In the genomic region with DNA sequence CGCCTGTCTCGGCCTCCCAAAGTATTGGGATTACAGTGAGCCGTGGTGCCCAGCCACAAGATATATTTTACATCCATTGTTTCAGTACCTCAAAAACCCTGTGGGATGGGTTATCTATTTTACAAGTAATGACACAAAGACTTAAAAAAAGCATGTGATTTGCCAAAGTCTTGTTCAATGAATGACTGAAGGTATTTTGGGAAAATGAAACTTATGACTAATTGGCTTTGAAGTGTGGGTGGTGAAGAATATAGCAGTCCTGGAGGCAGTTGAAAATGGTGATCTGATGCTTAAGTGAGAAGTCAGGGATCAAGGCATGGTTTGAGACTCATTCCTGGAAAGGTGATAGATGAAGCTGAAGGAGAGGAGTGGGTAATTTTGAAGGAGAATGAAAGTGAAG, we compare ENCODE assay signal across 1 cellular context.
TF ChIP-seq lines count a peak whose summit lies in the region.

No MANE protein-coding gene starts in this region.

TF ChIP-seq in GM12878, 131 proteins besides CTCF, POLR2A, EP300 and RAD21 (continued from another document):
- TF ChIP-seq, protein P1, sequence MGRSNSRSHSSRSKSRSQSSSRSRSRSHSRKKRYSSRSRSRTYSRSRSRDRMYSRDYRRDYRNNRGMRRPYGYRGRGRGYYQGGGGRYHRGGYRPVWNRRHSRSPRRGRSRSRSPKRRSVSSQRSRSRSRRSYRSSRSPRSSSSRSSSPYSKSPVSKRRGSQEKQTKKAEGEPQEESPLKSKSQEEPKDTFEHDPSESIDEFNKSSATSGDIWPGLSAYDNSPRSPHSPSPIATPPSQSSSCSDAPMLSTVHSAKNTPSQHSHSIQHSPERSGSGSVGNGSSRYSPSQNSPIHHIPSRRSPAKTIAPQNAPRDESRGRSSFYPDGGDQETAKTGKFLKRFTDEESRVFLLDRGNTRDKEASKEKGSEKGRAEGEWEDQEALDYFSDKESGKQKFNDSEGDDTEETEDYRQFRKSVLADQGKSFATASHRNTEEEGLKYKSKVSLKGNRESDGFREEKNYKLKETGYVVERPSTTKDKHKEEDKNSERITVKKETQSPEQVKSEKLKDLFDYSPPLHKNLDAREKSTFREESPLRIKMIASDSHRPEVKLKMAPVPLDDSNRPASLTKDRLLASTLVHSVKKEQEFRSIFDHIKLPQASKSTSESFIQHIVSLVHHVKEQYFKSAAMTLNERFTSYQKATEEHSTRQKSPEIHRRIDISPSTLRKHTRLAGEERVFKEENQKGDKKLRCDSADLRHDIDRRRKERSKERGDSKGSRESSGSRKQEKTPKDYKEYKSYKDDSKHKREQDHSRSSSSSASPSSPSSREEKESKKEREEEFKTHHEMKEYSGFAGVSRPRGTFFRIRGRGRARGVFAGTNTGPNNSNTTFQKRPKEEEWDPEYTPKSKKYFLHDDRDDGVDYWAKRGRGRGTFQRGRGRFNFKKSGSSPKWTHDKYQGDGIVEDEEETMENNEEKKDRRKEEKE (IDR thresholded peaks at IDR 0.05): no peak
- TF ChIP-seq FOXM1 (IDR thresholded peaks at IDR 0.05; ENCODE audit: low read depth, low read length): peak; percentile 65; the same call in 1 of the 2 replicates
- TF ChIP-seq, protein P2, sequence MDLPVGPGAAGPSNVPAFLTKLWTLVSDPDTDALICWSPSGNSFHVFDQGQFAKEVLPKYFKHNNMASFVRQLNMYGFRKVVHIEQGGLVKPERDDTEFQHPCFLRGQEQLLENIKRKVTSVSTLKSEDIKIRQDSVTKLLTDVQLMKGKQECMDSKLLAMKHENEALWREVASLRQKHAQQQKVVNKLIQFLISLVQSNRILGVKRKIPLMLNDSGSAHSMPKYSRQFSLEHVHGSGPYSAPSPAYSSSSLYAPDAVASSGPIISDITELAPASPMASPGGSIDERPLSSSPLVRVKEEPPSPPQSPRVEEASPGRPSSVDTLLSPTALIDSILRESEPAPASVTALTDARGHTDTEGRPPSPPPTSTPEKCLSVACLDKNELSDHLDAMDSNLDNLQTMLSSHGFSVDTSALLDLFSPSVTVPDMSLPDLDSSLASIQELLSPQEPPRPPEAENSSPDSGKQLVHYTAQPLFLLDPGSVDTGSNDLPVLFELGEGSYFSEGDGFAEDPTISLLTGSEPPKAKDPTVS (IDR thresholded peaks at IDR 0.05; ENCODE audit: low read depth, low read length): no peak
- TF ChIP-seq ZNF274 (IDR thresholded peaks at IDR 0.05; ENCODE audit: insufficient read depth, insufficient read length): no peak
- TF ChIP-seq CHD4 (IDR thresholded peaks at IDR 0.05): no peak
- TF ChIP-seq KLF5 (IDR thresholded peaks at IDR 0.05; ENCODE audit: partially characterized antibody): no peak
- peak; percentile 75 for TF ChIP-seq MEF2B (IDR thresholded peaks at IDR 0.05; ENCODE audit: partially characterized antibody, poor library complexity, severe bottlenecking)
- TF ChIP-seq ATF7 (IDR thresholded peaks at IDR 0.05; ENCODE audit: low read depth): peak; percentile 79
- TF ChIP-seq TCF7 (IDR thresholded peaks at IDR 0.05; ENCODE audit: borderline replicate concordance): peak; percentile 68
- TF ChIP-seq SUPT20H (IDR thresholded peaks at IDR 0.05; ENCODE audit: borderline replicate concordance, control insufficient read depth, low read depth, low read length): no peak
- TF ChIP-seq RAD51 (IDR thresholded peaks at IDR 0.05): no peak
- TF ChIP-seq EED (IDR thresholded peaks at IDR 0.05; ENCODE audit: low read depth): peak; percentile 65; the same call in 1 of the 2 replicates
- TF ChIP-seq JUND (IDR thresholded peaks at IDR 0.05; ENCODE audit: low read depth, low read length): no peak
- TF ChIP-seq TARDBP (IDR thresholded peaks at IDR 0.05; ENCODE audit: borderline replicate concordance): no peak
